Comparison of ENCODE assay signal across 1 cellular context in the genomic region with DNA sequence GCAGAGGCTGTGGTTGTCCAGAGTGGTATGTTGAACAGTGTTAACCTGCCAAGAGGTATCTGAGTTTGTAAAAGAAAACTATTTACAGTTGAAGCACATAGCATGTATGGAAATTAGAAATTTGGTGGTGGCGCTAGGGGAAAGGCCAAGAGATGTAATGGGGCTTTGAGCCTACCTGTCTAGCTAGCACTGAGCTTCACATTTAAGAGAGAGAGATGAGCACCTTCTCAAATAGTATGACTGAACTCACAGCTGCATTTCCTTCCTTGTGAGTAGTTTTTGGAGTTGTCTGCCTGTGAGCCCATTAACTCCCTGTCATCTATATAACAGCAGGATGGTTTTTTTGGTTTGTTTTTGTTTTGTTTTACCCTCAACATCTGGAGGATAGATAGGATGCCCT.
TF ChIP-seq lines count a peak whose summit lies in the region.

No MANE protein-coding gene starts in this region.

TF ChIP-seq in WTC11, 78 proteins besides CTCF, POLR2A, EP300 and RAD21 (continued from another document):
- TF ChIP-seq FOXJ3 (CRISPR knock-in tag; IDR thresholded peaks at IDR 0.05; ENCODE audit: borderline replicate concordance) (no peak), RORB (CRISPR knock-in tag; IDR thresholded peaks at IDR 0.05) (no peak), TP53 (CRISPR knock-in tag; IDR thresholded peaks at IDR 0.05) (no peak), ZNF396 (CRISPR knock-in tag; IDR thresholded peaks at IDR 0.05; ENCODE audit: borderline replicate concordance) (no peak), SMAD4 (CRISPR knock-in tag; IDR thresholded peaks at IDR 0.05) (no peak), ARID4B (CRISPR knock-in tag; IDR thresholded peaks at IDR 0.05; ENCODE audit: borderline replicate concordance) (no peak), GABPB1 (CRISPR knock-in tag; IDR thresholded peaks at IDR 0.05) (no peak), CBFB (CRISPR knock-in tag; IDR thresholded peaks at IDR 0.05; ENCODE audit: low read depth) (no peak), GTF2I (CRISPR knock-in tag; conservative IDR thresholded peaks at IDR 0.05) (no peak), NFE2L1 (CRISPR knock-in tag; IDR thresholded peaks at IDR 0.05) (no peak), ZNF425 (CRISPR knock-in tag; conservative IDR thresholded peaks at IDR 0.05) (no peak), PRDM15 (CRISPR knock-in tag; IDR thresholded peaks at IDR 0.05) (no peak), ATF1 (CRISPR knock-in tag; IDR thresholded peaks at IDR 0.05) (no peak), ZNF281 (CRISPR knock-in tag; IDR thresholded peaks at IDR 0.05) (no peak), FOXK1 (CRISPR knock-in tag; IDR thresholded peaks at IDR 0.05) (no peak)
- TF ChIP-seq, protein P1, sequence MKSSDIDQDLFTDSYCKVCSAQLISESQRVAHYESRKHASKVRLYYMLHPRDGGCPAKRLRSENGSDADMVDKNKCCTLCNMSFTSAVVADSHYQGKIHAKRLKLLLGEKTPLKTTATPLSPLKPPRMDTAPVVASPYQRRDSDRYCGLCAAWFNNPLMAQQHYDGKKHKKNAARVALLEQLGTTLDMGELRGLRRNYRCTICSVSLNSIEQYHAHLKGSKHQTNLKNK (CRISPR knock-in tag; IDR thresholded peaks at IDR 0.05), result no peak
